Comparison of ENCODE assay signal across 6 cellular contexts in genomic region chr19:12846613-12847012, GRCh38. TPM values are rescaled to one million over a fixed set of nuclear protein-coding genes. Genes with fewer than 3 reads are reported as not detected.
"Had no signal": no experiment of that assay in that cellular context is flagged by ENCODE, and none has a peak within 500 bp of the region (broad histone marks: within the 10 kb centered on the region; RNA-seq: fewer than 3 reads in every experiment).

No MANE protein-coding gene starts in this region.

RNA-seq across cellular contexts. Expression of gene MAST1, which starts 8.3 kb away (rescaled TPM):
- total RNA-seq: LHCN-M2 had no signal

RNA-seq across cellular contexts. Expression of gene RTBDN, which starts 12.2 kb away (rescaled TPM):
- total RNA-seq: LHCN-M2, MCF 10A, NCI-H460, Right ventricle myocardium inferior, RPMI7951 had no signal

RNA-seq across cellular contexts. Expression of gene KLF1, which starts 40.4 kb away (rescaled TPM):
- total RNA-seq: LHCN-M2, MCF 10A, Right ventricle myocardium inferior, RPMI7951, SK-MEL-5 had no signal
